ENCODE assay signal across 24 cellular contexts in genomic region chr10:35889226-35889625, GRCh38.
DNase-seq lines count a peak whose midpoint lies in the region; ATAC-seq, FAIRE-seq and TF ChIP-seq lines count a peak whose summit lies in the region.
"Had no signal": no experiment of that assay in that cellular context is flagged by ENCODE, and none has a peak within 500 bp of the region (broad histone marks: within the 10 kb centered on the region; RNA-seq: fewer than 3 reads in every experiment).

No MANE protein-coding gene starts in this region.

- no peak overlapping the region for H3K4me3 Mint-ChIP-seq in progenitor cell of endocrine pancreas (ENCODE audit: low read depth)
- H3K4me3 Mint-ChIP-seq: CD4-positive, alpha-beta T cell; GM23338; H9 had no signal

- H3K9me3 Mint-ChIP-seq in progenitor cell of endocrine pancreas (ENCODE audit: low read depth) = peaks cover 8% of the 10 kb centered on the region

- H3K36me3 Mint-ChIP-seq in progenitor cell of endocrine pancreas (ENCODE audit: insufficient read depth) = peaks cover 2% of the 10 kb centered on the region

- WGBS in HepG2 (ENCODE audit: low lambda C conversion rate) = 0% methylated on average over 2 of the region's 2 CpGs
- 89% methylated on average over 2 of the region's 2 CpGs for WGBS in right cardiac atrium

- H3K9me3 ChIP-seq in PC-3 (ENCODE audit: low read length) (no peaks in the 10 kb centered on the region), endothelial cell of umbilical vein (replicated peaks; ENCODE audit: control insufficient read depth, insufficient read depth, low read length) (no peaks in the 10 kb centered on the region), HepG2 (ENCODE audit: low read length) (no peaks in the 10 kb centered on the region), right cardiac atrium (ENCODE audit: control insufficient read depth, low read length) (no peaks in the 10 kb centered on the region)
- H3K9me3 ChIP-seq: BLaER1, SJSA1 had no signal

- H3K36me3 ChIP-seq in PC-3 (ENCODE audit: low read depth, low read length) = no peaks in the 10 kb centered on the region
- H3K36me3 ChIP-seq in endothelial cell of umbilical vein (ENCODE audit: control insufficient read depth in 2 of 2, extremely low read depth in 1 of 2, insufficient read depth in 2 of 2, low read length in 2 of 2) = no peaks in the 10 kb centered on the region
- H3K36me3 ChIP-seq in HepG2 (replicated peaks in 1 of 2; ENCODE audit: control insufficient read depth in 1 of 2, insufficient read depth in 2 of 2, low read length in 2 of 2) = no peaks in the 10 kb centered on the region
- H3K36me3 ChIP-seq: BLaER1, SJSA1 had no signal

- H3K9me1 ChIP-seq in endothelial cell of umbilical vein (replicated peaks; ENCODE audit: control insufficient read depth, extremely low read depth, insufficient read depth, low read length) = no peaks in the 10 kb centered on the region

- BruUV-seq in PC-3 (replicated peaks; lab: Mats Ljungman, UMichigan) (no TSS peak), endothelial cell of umbilical vein (replicated peaks; lab: Mats Ljungman, UMichigan) (no TSS peak), HepG2 (replicated peaks; lab: Mats Ljungman, UMichigan) (no TSS peak)

- peaks cover 42% of the 10 kb centered on the region for H3K4me1 Mint-ChIP-seq in progenitor cell of endocrine pancreas (ENCODE audit: low read depth)

- FAIRE-seq in endothelial cell of umbilical vein (lab: Jason Lieb, UNC) (no peak), HepG2 (lab: Jason Lieb, UNC) (no peak)
- FAIRE-seq: A204.1 had no signal

- in situ Hi-C loops in HepG2 (cut with HindIII; ENCODE audit: extremely low pct_ligation_motif_present, low pct_unique_long_range_greater_than_20kb) = no loop called here

- no peaks in the 10 kb centered on the region for H4K20me1 ChIP-seq in PC-3 (ENCODE audit: low read length)
- no peaks in the 10 kb centered on the region for H4K20me1 ChIP-seq in endothelial cell of umbilical vein (replicated peaks; ENCODE audit: control insufficient read depth, extremely low read depth, insufficient read depth, low read length)
- H4K20me1 ChIP-seq in HepG2 (ENCODE audit: insufficient read depth, low read length) = no peaks in the 10 kb centered on the region
- H4K20me1 ChIP-seq: BLaER1 had no signal

- H3K9ac ChIP-seq in PC-3 (ENCODE audit: low read length) (no peak overlapping the region), endothelial cell of umbilical vein (replicated peaks; ENCODE audit: extremely low read depth, insufficient read depth, low read length) (no peak overlapping the region), HepG2 (ENCODE audit: insufficient read depth, low read depth, low read length) (no peak overlapping the region)
- H3K9ac ChIP-seq: BLaER1, KMS-11 had no signal

- TF ChIP-seq CTCF in PC-3 (conservative IDR thresholded peaks at IDR 0.05; ENCODE audit: low read depth, low read length) (no peak), endothelial cell of umbilical vein (IDR thresholded peaks at IDR 0.05; ENCODE audit: extremely low read depth in 1 of 2, insufficient read depth in 1 of 2, low read depth in 1 of 2, low read length in 2 of 2) (no peak), HepG2 (CRISPR knock-in tag; IDR thresholded peaks at IDR 0.05) (no peak), progenitor cell of endocrine pancreas (IDR thresholded peaks at IDR 0.05; ENCODE audit: unreplicated experiment) (no peak)

- H3K4me3 ChIP-seq in PC-3 (ENCODE audit: low read length) = no peak overlapping the region
- H3K4me3 ChIP-seq in endothelial cell of umbilical vein (replicated peaks in 1 of 3; ENCODE audit: insufficient read depth in 1 of 3, low read depth in 1 of 3, low read length in 3 of 3) = no peak overlapping the region
- H3K4me3 ChIP-seq in HepG2 (replicated peaks in 1 of 3; ENCODE audit: insufficient read depth in 1 of 3, low read depth in 2 of 3, low read length in 3 of 3) = no peak overlapping the region
- H3K4me3 ChIP-seq in right cardiac atrium (ENCODE audit: low read length) = no peak overlapping the region
- H3K4me3 ChIP-seq: BLaER1, GM23338, SJSA1 had no signal

- H3K79me2 ChIP-seq in PC-3 (ENCODE audit: low read length) (no peaks in the 10 kb centered on the region), endothelial cell of umbilical vein (ENCODE audit: control insufficient read depth, insufficient read depth, low read length) (no peaks in the 10 kb centered on the region), HepG2 (ENCODE audit: insufficient read depth, low read length) (no peaks in the 10 kb centered on the region)

- H3K4me1 ChIP-seq in PC-3 (ENCODE audit: insufficient read depth, low read length) = peaks cover 25% of the 10 kb centered on the region
- peaks cover 19% of the 10 kb centered on the region for H3K4me1 ChIP-seq in endothelial cell of umbilical vein (ENCODE audit: control insufficient read depth, extremely low read depth, insufficient read depth, low read length)
- H3K4me1 ChIP-seq in HepG2 (ENCODE audit: insufficient read depth, low read length) = no peaks in the 10 kb centered on the region
- H3K4me1 ChIP-seq in right cardiac atrium (ENCODE audit: control insufficient read depth, insufficient read depth, low read length) = no peaks in the 10 kb centered on the region

- TF ChIP-seq POLR2A in endothelial cell of umbilical vein (IDR thresholded peaks at IDR 0.05; ENCODE audit: low read depth, low read length) = no peak
- no peak for TF ChIP-seq POLR2A in HepG2 (IDR thresholded peaks at IDR 0.05; ENCODE audit: insufficient read depth in 1 of 2, low read depth in 2 of 2, low read length in 2 of 2)

- TF ChIP-seq EP300 in HepG2 (IDR thresholded peaks at IDR 0.05; ENCODE audit: low read depth in 2 of 2, low read length in 2 of 2) = no peak
- TF ChIP-seq EP300 in HepG2 (CRISPR knock-in tag; IDR thresholded peaks at IDR 0.05; ENCODE audit: borderline replicate concordance) = no peak

- intact Hi-C loops in PC-3 (cut with micrococcal nuclease) = no loop called here
- intact Hi-C loops in endothelial cell of umbilical vein (cut with micrococcal nuclease) = loop anchor here (5.0 kb wide), 1 partner anchor 603 kb away; no protein-coding TSS in a partner anchor
- intact Hi-C loops in HepG2 (cut with micrococcal nuclease; ENCODE audit: unreplicated experiment) = no loop called here
- intact Hi-C loops in right cardiac atrium (cut with DNase I) = no loop called here

- peak overlapping the region; percentile 49 for H3K27ac Mint-ChIP-seq in progenitor cell of endocrine pancreas
- H3K27ac Mint-ChIP-seq: CD4-positive, alpha-beta T cell; GM23338; H9 had no signal

- dilution Hi-C loops in endothelial cell of umbilical vein (cut with MboI; ENCODE audit: extremely low pct_ligation_motif_present, low sequenced_read_pairs) = no loop called here

- DNase-seq in PC-3 = peak; percentile 67
- DNase-seq in endothelial cell of umbilical vein (ENCODE audit: low read depth, low spot score) = no peak
- DNase-seq in HepG2 (ENCODE audit: low spot score) = no peak
- no peak for DNase-seq in progenitor cell of endocrine pancreas (ENCODE audit: low spot score, unreplicated experiment)
- DNase-seq in right cardiac atrium = no peak
- DNase-seq in HuH-7 (ENCODE audit: low spot score) = no peak
- DNase-seq: CD4-positive, alpha-beta T cell; DMS53; H9; NCI-H1048; NCI-H1417; NCI-H1694; NCI-H2029 treated with DMSO at 0.1 percent for 48 hours; NCI-H446 treated with DMSO at 0.1 percent for 48 hours; NCI-H526; Right ventricle myocardium superior; RPMI8226 had no signal

- CTCF ChIA-PET in PC-3 (lab: Charles Lee) = no interaction called here
- CTCF ChIA-PET in endothelial cell of umbilical vein (lab: Charles Lee) = interaction anchor here (1.0 to 1.8 kb wide), 3 partner anchors 9 to 27 kb away, joined by 3 read pairs; no protein-coding TSS in a partner anchor
- CTCF ChIA-PET in HepG2 (lab: Yijun Ruan, JAX; ENCODE audit: low intra/inter-chr PET ratio, low total read pairs) = no interaction called here

- H3K27ac ChIP-seq in PC-3 (ENCODE audit: low read length) (no peak overlapping the region), endothelial cell of umbilical vein (ENCODE audit: insufficient read depth, low read depth, low read length) (no peak overlapping the region), HepG2 (ENCODE audit: extremely low read length, insufficient read depth, low read length) (no peak overlapping the region), right cardiac atrium (ENCODE audit: low read length) (no peak overlapping the region)
- H3K27ac ChIP-seq: BLaER1, KMS-11, SJSA1 had no signal

- H3K4me2 ChIP-seq in PC-3 (ENCODE audit: low read length) (no peak overlapping the region), endothelial cell of umbilical vein (ENCODE audit: insufficient read depth, low read length) (no peak overlapping the region), HepG2 (ENCODE audit: low read depth, low read length) (no peak overlapping the region)
- H3K4me2 ChIP-seq: GM23338, KMS-11 had no signal

- ATAC-seq in PC-3 (no peak), HepG2 (peak; percentile 49; the same call in 1 of the 3 replicates), right cardiac atrium (no peak), GM18870 (IDR thresholded peaks at IDR 0.05; ENCODE audit: unreplicated experiment) (no peak)
- ATAC-seq in activated CD4-positive, CD25-positive, alpha-beta regulatory T cell treated with anti-CD3 and anti-CD28 coated beads, Interleukin-2, amount 50 U/mL, for 24 hours = no peak
- ATAC-seq: GM23338 had no signal

- POLR2A ChIA-PET in PC-3 (lab: Charles Lee; ENCODE audit: unreplicated experiment) (no interaction called here), endothelial cell of umbilical vein (lab: Charles Lee) (no interaction called here), HepG2 (lab: Yijun Ruan, JAX) (no interaction called here)

- H2AFZ ChIP-seq in PC-3 (ENCODE audit: low read length) (no peak overlapping the region), endothelial cell of umbilical vein (ENCODE audit: low read depth, low read length) (peak overlapping the region; percentile 98), HepG2 (ENCODE audit: low read length) (no peak overlapping the region)

- H3K27me3 ChIP-seq in PC-3 (ENCODE audit: low read length) (no peaks in the 10 kb centered on the region), endothelial cell of umbilical vein (ENCODE audit: control insufficient read depth in 2 of 2, insufficient read depth in 2 of 2, low read length in 2 of 2) (peaks cover 3% of the 10 kb centered on the region in 2 experiments), HepG2 (ENCODE audit: control insufficient read depth in 1 of 2, insufficient read depth in 2 of 2, low read length in 2 of 2) (no peaks in the 10 kb centered on the region), right cardiac atrium (ENCODE audit: control insufficient read depth, insufficient read depth) (no peaks in the 10 kb centered on the region)
- H3K27me3 ChIP-seq: BLaER1, SJSA1 had no signal

- TF ChIP-seq RAD21 in HepG2 (CRISPR knock-in tag; IDR thresholded peaks at IDR 0.05) = no peak

- no peaks in the 10 kb centered on the region for H3K27me3 Mint-ChIP-seq in progenitor cell of endocrine pancreas

- H3F3A ChIP-seq in PC-3 (ENCODE audit: low read length, unreplicated experiment) = no peaks in the 10 kb centered on the region

- H3K9me2 ChIP-seq in PC-3 (replicated peaks; ENCODE audit: low read length) = no peaks in the 10 kb centered on the region

TF ChIP-seq in endothelial cell of umbilical vein, 7 proteins besides CTCF, POLR2A, EP300 and RAD21 (continues in another document):
- TF ChIP-seq FOS (IDR thresholded peaks at IDR 0.05; ENCODE audit: borderline replicate concordance, insufficient read depth, low read length) = no peak

TF ChIP-seq in HepG2, 621 proteins besides CTCF, POLR2A, EP300 and RAD21 (continues in another document):
- no peak for TF ChIP-seq KDM2A (CRISPR knock-in tag; IDR thresholded peaks at IDR 0.05; ENCODE audit: borderline replicate concordance, low read depth)
